1 cellular context compared by ENCODE assay signal in genomic region chr13:107866666-107867623, GRCh38.
TF ChIP-seq lines count a peak whose summit lies in the region.

No MANE protein-coding gene starts in this region.

TF ChIP-seq in SK-N-SH treated with all-trans-retinoic acid at 6 μM for 48 hours, 23 proteins besides CTCF, POLR2A, EP300 and RAD21 (continued from another document):
- TF ChIP-seq PATZ1 (CRISPR knock-in tag; IDR thresholded peaks at IDR 0.05; ENCODE audit: borderline replicate concordance), result no peak
- no peak for TF ChIP-seq ZNF70 (CRISPR knock-in tag; IDR thresholded peaks at IDR 0.05)
- TF ChIP-seq CREB5 (CRISPR knock-in tag; IDR thresholded peaks at IDR 0.05; ENCODE audit: low read depth), result no peak
- no peak for TF ChIP-seq ESRRG (CRISPR knock-in tag; IDR thresholded peaks at IDR 0.05)
- no peak for TF ChIP-seq SNAI2 (CRISPR knock-in tag; IDR thresholded peaks at IDR 0.05)
